Comparison of ENCODE assay signal across 10 cellular contexts in the genomic region with DNA sequence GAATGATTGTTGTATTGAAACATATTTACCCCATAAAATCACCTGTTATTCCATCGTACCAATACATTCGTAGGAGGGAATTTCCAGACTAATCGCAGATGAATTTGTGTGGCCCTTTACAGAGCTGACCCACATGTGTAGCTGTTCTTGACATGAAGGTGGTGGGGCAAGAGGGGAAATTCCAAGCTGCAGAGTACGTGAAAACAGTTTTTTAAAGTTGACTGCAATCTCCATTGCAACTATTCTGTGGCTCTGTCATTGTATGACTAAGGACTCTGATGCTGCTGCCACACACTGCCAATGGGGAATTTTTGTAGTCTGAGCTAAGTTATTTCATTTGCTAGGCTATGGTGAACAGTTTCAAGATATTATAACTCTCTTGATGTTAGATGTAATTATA. TPM values are rescaled to one million over a fixed set of nuclear protein-coding genes. Genes with fewer than 3 reads are reported as not detected.
DNase-seq lines count a peak whose midpoint lies in the region; ATAC-seq and TF ChIP-seq lines count a peak whose summit lies in the region.
"Had no signal": no experiment of that assay in that cellular context is flagged by ENCODE, and none has a peak within 500 bp of the region (broad histone marks: within the 10 kb centered on the region; RNA-seq: fewer than 3 reads in every experiment).

No MANE protein-coding gene starts in this region.

- H3K4me3 Mint-ChIP-seq in progenitor cell of endocrine pancreas (ENCODE audit: low read depth), result no peak overlapping the region

- H3K27me3 Mint-ChIP-seq in progenitor cell of endocrine pancreas, result no peaks in the 10 kb centered on the region

- peak; percentile 74 for ATAC-seq in GM18517 (IDR thresholded peaks at IDR 0.05; ENCODE audit: unreplicated experiment)
- peak; percentile 76 for ATAC-seq in GM21619 (IDR thresholded peaks at IDR 0.05; ENCODE audit: unreplicated experiment)
- peak; percentile 59 for ATAC-seq in HG03521 (IDR thresholded peaks at IDR 0.05; ENCODE audit: unreplicated experiment)

- DNase-seq in kidney glomerular epithelial cell (lab: John Stamatoyannopoulos, UW) (peak; percentile 37), progenitor cell of endocrine pancreas (ENCODE audit: low spot score, unreplicated experiment) (no peak), NCI-H526 (lab: John Stamatoyannopoulos, UW) (no peak), mesenteric fat pad (ENCODE audit: low spot score) (no peak), DMS53 (lab: John Stamatoyannopoulos, UW) (no peak)
- DNase-seq: NCI-H510A, occipital lobe had no signal

- no peak overlapping the region for H3K27ac Mint-ChIP-seq in progenitor cell of endocrine pancreas

- H3K9me3 Mint-ChIP-seq in progenitor cell of endocrine pancreas (ENCODE audit: low read depth), result no peaks in the 10 kb centered on the region

- TF ChIP-seq CTCF in progenitor cell of endocrine pancreas (IDR thresholded peaks at IDR 0.05; ENCODE audit: unreplicated experiment), result no peak

- no peaks in the 10 kb centered on the region for H3K36me3 Mint-ChIP-seq in progenitor cell of endocrine pancreas (ENCODE audit: insufficient read depth)

- H3K4me1 Mint-ChIP-seq in progenitor cell of endocrine pancreas (ENCODE audit: low read depth), result peaks cover 10% of the 10 kb centered on the region

RNA-seq across cellular contexts. Expression of a gene that starts 46.4 kb away (rescaled TPM):
- not detected in 2 replicates for total RNA-seq in progenitor cell of endocrine pancreas
- total RNA-seq in mesenteric fat pad, result 2.3 TPM
